ENCODE assay signal across 31 cellular contexts in the genomic region with DNA sequence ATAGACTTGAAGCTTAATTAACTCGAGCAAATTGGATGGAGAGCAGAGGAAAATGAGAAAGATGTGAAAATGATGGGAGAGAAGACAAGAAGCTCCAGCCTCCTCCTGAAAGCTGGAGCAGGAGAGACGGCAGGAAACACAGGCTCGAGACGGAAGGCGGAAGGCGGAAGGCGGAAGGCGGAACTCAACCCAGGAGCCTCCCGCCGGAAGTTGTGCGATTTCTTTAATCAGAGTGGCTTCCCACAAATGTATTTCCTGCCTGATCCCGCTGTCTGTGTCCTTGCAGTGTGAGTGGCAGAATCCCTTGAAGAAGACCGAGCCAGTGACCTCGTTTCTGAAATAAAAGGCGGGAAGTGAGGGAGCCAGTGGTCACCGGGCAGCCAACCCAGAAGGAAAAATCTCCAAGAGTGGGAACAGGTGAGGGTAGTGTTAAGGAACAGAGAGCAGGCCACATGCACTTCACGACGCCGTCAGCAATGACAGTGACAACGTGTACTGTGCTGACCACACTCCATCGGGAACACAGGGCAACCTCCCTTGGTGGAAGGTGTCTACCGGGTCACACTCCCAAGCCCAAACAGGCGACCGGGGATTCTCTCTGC.
"Had no signal": no experiment of that assay in that cellular context is flagged by ENCODE, and none has a peak within 500 bp of the region (broad histone marks: within the 10 kb centered on the region; RNA-seq: fewer than 3 reads in every experiment).

No MANE protein-coding gene starts in this region.

- ATAC-seq: activated CD4-positive, alpha-beta T cell treated with anti-CD3 and anti-CD28 coated beads for 36 hours; activated naive CD4-positive, alpha-beta T cell treated with anti-CD3 and anti-CD28 coated beads, Interleukin-2, amount 50 U/mL, for 72 hours; effector memory CD8-positive, alpha-beta T cell; heart left ventricle; T-helper 17 cell had no signal

- H3K27me3 ChIP-seq: ascending aorta, breast epithelium, heart left ventricle had no signal

- H3K4me1 ChIP-seq: ascending aorta, breast epithelium, heart left ventricle had no signal

- H3K4me3 Mint-ChIP-seq: activated CD4-positive, alpha-beta memory T cell treated with anti-CD3 and anti-CD28 coated beads, Interleukin-2, amount 10 ng/mL, durations not matched to agents 7 days and 5 days; activated CD4-positive, alpha-beta T cell treated with anti-CD3 and anti-CD28 coated beads for 36 hours; activated CD4-positive, alpha-beta T cell treated with anti-CD3 and anti-CD28 coated beads, Interleukin-2, amount 10 ng/mL, durations not matched to agents 7 days and 5 days; activated naive CD4-positive, alpha-beta T cell treated with anti-CD3 and anti-CD28 coated beads, Interleukin-2, amount 10 ng/mL, durations not matched to agents 7 days and 5 days; activated naive CD8-positive, alpha-beta T cell treated with anti-CD3 and anti-CD28 coated beads, Interleukin-2, amount 10 ng/mL, durations not matched to agents 7 days and 5 days; brain; central memory CD8-positive, alpha-beta T cell; effector memory CD8-positive, alpha-beta T cell; T-helper 17 cell; T-helper 2 cell treated with Interferon-gamma antibody and Interleukin-4, amounts not matched to agents 5 μg/mL and 100 μg/mL, for 36 hours had no signal

- DNase-seq: activated CD4-positive, alpha-beta memory T cell treated with anti-CD3 and anti-CD28 coated beads, Interleukin-2, amount 10 ng/mL, durations not matched to agents 7 days and 5 days; activated CD4-positive, alpha-beta T cell treated with anti-CD3 and anti-CD28 coated beads for 36 hours; activated CD4-positive, alpha-beta T cell treated with anti-CD3 and anti-CD28 coated beads, Interleukin-2, amount 10 ng/mL, durations not matched to agents 7 days and 5 days; activated CD4-positive, alpha-beta T cell treated with anti-CD3 and anti-CD28 coated beads, Interleukin-2, amount 50 U/mL, for 4 hours; activated CD4-positive, CD25-positive, alpha-beta regulatory T cell; activated CD4-positive, CD25-positive, alpha-beta regulatory T cell treated with anti-CD3 and anti-CD28 coated beads, Interleukin-2, amount 50 U/mL, for 72 hours; activated gamma-delta T cell; activated naive CD4-positive, alpha-beta T cell; activated naive CD4-positive, alpha-beta T cell treated with anti-CD3 and anti-CD28 coated beads, Interleukin-2, amount 10 ng/mL, durations not matched to agents 7 days and 5 days; activated naive CD8-positive, alpha-beta T cell treated with anti-CD3 and anti-CD28 coated beads, Interleukin-2, amount 10 ng/mL, durations not matched to agents 7 days and 5 days; activated T-cell treated with anti-CD3 and anti-CD28 coated beads, Interleukin-2, amount 50 U/mL, for 1 hour; activated T-cell treated with anti-CD3 and anti-CD28 coated beads, Interleukin-2, amount 50 U/mL, for 48 hours; cortex of kidney; dermis blood vessel endothelial cell; effector CD4-positive, alpha-beta T cell; effector memory CD8-positive, alpha-beta T cell; foreskin fibroblast; glutamatergic neuron; heart left ventricle; T-helper 1 cell; T-helper 17 cell had no signal

- H3K9me3 ChIP-seq: ascending aorta, breast epithelium, heart left ventricle had no signal

- H3K4me1 Mint-ChIP-seq: activated CD4-positive, alpha-beta memory T cell treated with anti-CD3 and anti-CD28 coated beads, Interleukin-2, amount 10 ng/mL, durations not matched to agents 7 days and 5 days; activated CD4-positive, alpha-beta T cell treated with anti-CD3 and anti-CD28 coated beads for 36 hours; activated CD4-positive, alpha-beta T cell treated with anti-CD3 and anti-CD28 coated beads, Interleukin-2, amount 10 ng/mL, durations not matched to agents 7 days and 5 days; activated naive CD4-positive, alpha-beta T cell treated with anti-CD3 and anti-CD28 coated beads, Interleukin-2, amount 10 ng/mL, durations not matched to agents 7 days and 5 days; activated naive CD8-positive, alpha-beta T cell treated with anti-CD3 and anti-CD28 coated beads, Interleukin-2, amount 10 ng/mL, durations not matched to agents 7 days and 5 days; brain; central memory CD8-positive, alpha-beta T cell; T-helper 17 cell had no signal

- H3K36me3 Mint-ChIP-seq: activated naive CD4-positive, alpha-beta T cell treated with anti-CD3 and anti-CD28 coated beads, Interleukin-2, amount 10 ng/mL, durations not matched to agents 7 days and 5 days; activated naive CD4-positive, alpha-beta T cell treated with anti-CD3 and anti-CD28 coated beads, Interleukin-2, amount 50 U/mL, for 72 hours; activated naive CD8-positive, alpha-beta T cell treated with anti-CD3 and anti-CD28 coated beads, Interleukin-2, amount 10 ng/mL, durations not matched to agents 7 days and 5 days; brain had no signal

- H3K4me3 ChIP-seq: ascending aorta, breast epithelium, heart left ventricle had no signal

- H3K9me3 Mint-ChIP-seq: activated CD4-positive, alpha-beta memory T cell treated with anti-CD3 and anti-CD28 coated beads, Interleukin-2, amount 10 ng/mL, durations not matched to agents 7 days and 5 days; activated CD4-positive, alpha-beta T cell treated with anti-CD3 and anti-CD28 coated beads, Interleukin-2, amount 10 ng/mL, durations not matched to agents 7 days and 5 days; activated naive CD4-positive, alpha-beta T cell treated with anti-CD3 and anti-CD28 coated beads, Interleukin-2, amount 10 ng/mL, durations not matched to agents 7 days and 5 days; activated naive CD4-positive, alpha-beta T cell treated with anti-CD3 and anti-CD28 coated beads, Interleukin-2, amount 50 U/mL, for 72 hours; activated naive CD8-positive, alpha-beta T cell treated with anti-CD3 and anti-CD28 coated beads, Interleukin-2, amount 10 ng/mL, durations not matched to agents 7 days and 5 days; brain; central memory CD8-positive, alpha-beta T cell; T-helper 2 cell treated with Interferon-gamma antibody and Interleukin-4, amounts not matched to agents 5 μg/mL and 100 μg/mL, for 36 hours had no signal

- FAIRE-seq: colon, endothelial cell of umbilical vein, frontal cortex had no signal

- H3K36me3 ChIP-seq: ascending aorta, breast epithelium, heart left ventricle had no signal

- H3K27ac ChIP-seq: ascending aorta, breast epithelium, epithelial cell of prostate, heart left ventricle had no signal

- H3K27ac Mint-ChIP-seq: activated CD4-positive, alpha-beta memory T cell treated with anti-CD3 and anti-CD28 coated beads, Interleukin-2, amount 10 ng/mL, durations not matched to agents 7 days and 5 days; activated CD4-positive, alpha-beta T cell treated with anti-CD3 and anti-CD28 coated beads for 36 hours; activated CD4-positive, alpha-beta T cell treated with anti-CD3 and anti-CD28 coated beads, Interleukin-2, amount 10 ng/mL, durations not matched to agents 7 days and 5 days; activated naive CD4-positive, alpha-beta T cell treated with anti-CD3 and anti-CD28 coated beads, Interleukin-2, amount 10 ng/mL, durations not matched to agents 7 days and 5 days; activated naive CD4-positive, alpha-beta T cell treated with anti-CD3 and anti-CD28 coated beads, Interleukin-2, amount 50 U/mL, for 72 hours; activated naive CD8-positive, alpha-beta T cell treated with anti-CD3 and anti-CD28 coated beads, Interleukin-2, amount 10 ng/mL, durations not matched to agents 7 days and 5 days; brain; effector memory CD8-positive, alpha-beta T cell; T-helper 17 cell; T-helper 2 cell treated with Interferon-gamma antibody and Interleukin-4, amounts not matched to agents 5 μg/mL and 100 μg/mL, for 36 hours had no signal
